23 cellular contexts compared by ENCODE assay signal in the genomic region with DNA sequence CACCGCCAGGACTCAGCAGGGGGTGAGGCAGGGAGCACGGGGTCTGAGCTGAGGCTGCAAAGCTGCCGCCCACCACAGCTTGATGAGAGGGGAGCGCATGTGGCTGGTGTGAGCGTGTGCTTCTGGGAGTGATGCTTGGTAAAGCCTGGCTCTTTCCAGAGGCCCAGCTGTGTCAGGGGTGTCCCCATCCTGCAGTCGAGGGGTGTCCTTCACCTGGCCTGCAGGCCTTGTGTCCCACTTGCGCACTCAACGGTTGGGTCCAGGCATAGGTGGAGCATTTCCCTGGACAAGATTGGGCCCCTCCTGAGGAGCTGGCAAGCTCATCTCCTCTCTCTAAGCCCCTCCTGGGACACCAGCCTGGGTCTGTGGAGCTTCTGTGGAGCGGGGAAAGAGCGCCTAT.
A peak's percentile ranks its signal among the peaks of the same experiment; 100 is the strongest.
DNase-seq lines count a peak whose midpoint lies in the region; ATAC-seq, FAIRE-seq and TF ChIP-seq lines count a peak whose summit lies in the region.
"Had no signal": no experiment of that assay in that cellular context is flagged by ENCODE, and none has a peak within 500 bp of the region (broad histone marks: within the 10 kb centered on the region; RNA-seq: fewer than 3 reads in every experiment).

No MANE protein-coding gene starts in this region.

- H2BK5ac ChIP-seq in H1 (ENCODE audit: low read depth, low read length) = no peak overlapping the region
- H2BK5ac ChIP-seq in neuronal stem cell (ENCODE audit: low read length) = no peak overlapping the region

- H4K20me1 ChIP-seq in H1 (replicated peaks in 1 of 2; ENCODE audit: control insufficient read depth in 1 of 2, insufficient read depth in 2 of 2, low read length in 2 of 2) = peaks cover 2 to 5% of the 10 kb centered on the region in 2 experiments

- H3K4ac ChIP-seq in H1 (replicated peaks; ENCODE audit: insufficient read length, low read depth, low read length) (no peak overlapping the region), neuronal stem cell (ENCODE audit: low read length) (no peak overlapping the region)

- no peak for ATAC-seq in Right ventricle myocardium inferior
- no peak for ATAC-seq in aorta (ENCODE audit: low FRiP score)
- ATAC-seq in foreskin keratinocyte = no peak
- ATAC-seq: CD8-positive, alpha-beta T cell had no signal

- no peak overlapping the region for H3K27ac Mint-ChIP-seq in activated T-helper 2 cell treated with anti-CD3 and anti-CD28 coated beads, Interferon-gamma antibody, Interleukin-2, Interleukin-4, amounts not matched to agents 10 μg/mL and 5 μg/mL and 100 μg/mL, durations not matched to agents 14 hours and 24 hours and 36 hours
- H3K27ac Mint-ChIP-seq: CD8-positive, alpha-beta T cell had no signal

- no peaks in the 10 kb centered on the region for H3K9me3 Mint-ChIP-seq in activated T-helper 2 cell treated with anti-CD3 and anti-CD28 coated beads, Interferon-gamma antibody, Interleukin-2, Interleukin-4, amounts not matched to agents 10 μg/mL and 5 μg/mL and 100 μg/mL, durations not matched to agents 14 hours and 24 hours and 36 hours
- H3K9me3 Mint-ChIP-seq: CD8-positive, alpha-beta T cell had no signal

- TF ChIP-seq EP300 in H1 (IDR thresholded peaks at IDR 0.05; ENCODE audit: borderline replicate concordance in 1 of 2, low read depth in 2 of 2, low read length in 2 of 2) = no peak

- H3K18ac ChIP-seq in H1 (ENCODE audit: extremely low read depth, low read length) (no peak overlapping the region), neuronal stem cell (ENCODE audit: low read length) (peak overlapping the region; percentile 29)

- 88% methylated on average over 10 of the region's 10 CpGs; no CpG with 5 or more reads in 1 of the 2 experiments for WGBS in H1 (ENCODE audit: extremely low coverage in 1 of 2, insufficient coverage in 1 of 2, insufficient read length in 1 of 2, insufficient replicate concordance in 2 of 2, low coverage in 1 of 2, low lambda C conversion rate in 2 of 2, missing lambda C conversion rate in 1 of 2), 2 experiments
- no CpG with 5 or more reads among the region's 10 CpGs for WGBS in neuronal stem cell (ENCODE audit: extremely low coverage in 2 of 2, insufficient read length in 2 of 2, insufficient replicate concordance in 1 of 2), 2 donors
- WGBS in aorta, 2 donors = 92% methylated on average over 10 of the region's 10 CpGs

- no peaks in the 10 kb centered on the region for H3K9me3 ChIP-seq in H1 (ENCODE audit: insufficient read depth in 2 of 2, low read depth in 1 of 2, low read length in 1 of 2)
- H3K9me3 ChIP-seq in neuronal stem cell (replicated peaks in 1 of 2; ENCODE audit: control insufficient read depth in 2 of 2, insufficient read depth in 1 of 2, low read depth in 1 of 2, low read length in 2 of 2) = no peaks in the 10 kb centered on the region
- H3K9me3 ChIP-seq in aorta (ENCODE audit: control insufficient read depth, low read length) = no peaks in the 10 kb centered on the region
- H3K9me3 ChIP-seq: MG63 had no signal

- H3K36me3 Mint-ChIP-seq in activated T-helper 2 cell treated with anti-CD3 and anti-CD28 coated beads, Interferon-gamma antibody, Interleukin-2, Interleukin-4, amounts not matched to agents 10 μg/mL and 5 μg/mL and 100 μg/mL, durations not matched to agents 14 hours and 24 hours and 36 hours (ENCODE audit: low read depth) = no peaks in the 10 kb centered on the region

- no peak overlapping the region for H2BK20ac ChIP-seq in H1 (ENCODE audit: low read length)

- H3K4me1 ChIP-seq in H1 (replicated peaks in 1 of 4; ENCODE audit: control insufficient read depth in 3 of 4, insufficient read depth in 4 of 4, low read length in 3 of 4) = no peaks in the 10 kb centered on the region; a peak in 1 of 7 replicates
- peaks cover 9 to 12% of the 10 kb centered on the region in 2 donors for H3K4me1 ChIP-seq in neuronal stem cell (ENCODE audit: control insufficient read depth in 2 of 2, insufficient read depth in 1 of 2, low read depth in 1 of 2, low read length in 2 of 2)
- no peaks in the 10 kb centered on the region for H3K4me1 ChIP-seq in aorta (ENCODE audit: control insufficient read depth in 1 of 2, insufficient read depth in 2 of 2, low read length in 2 of 2)
- peaks cover 13% of the 10 kb centered on the region for H3K4me1 ChIP-seq in foreskin keratinocyte

- TF ChIP-seq POLR2A in H1 (IDR thresholded peaks at IDR 0.05; ENCODE audit: control extremely low read depth in 1 of 2, low read depth in 2 of 2, low read length in 2 of 2) = no peak

- H3K27me3 ChIP-seq in H1 (replicated peaks in 1 of 4; ENCODE audit: control insufficient read depth in 3 of 4, extremely low read depth in 1 of 4, insufficient read depth in 3 of 4, low read length in 3 of 4) (no peaks in the 10 kb centered on the region), neuronal stem cell (ENCODE audit: control insufficient read depth in 3 of 3, insufficient read depth in 3 of 3, low read depth in 1 of 3, low read length in 3 of 3) (no peaks in the 10 kb centered on the region), aorta (ENCODE audit: control insufficient read depth in 1 of 2, insufficient read depth in 2 of 2, low read length in 1 of 2) (no peaks in the 10 kb centered on the region), foreskin keratinocyte (no peaks in the 10 kb centered on the region)
- H3K27me3 ChIP-seq: MG63 had no signal

- TF ChIP-seq RAD21 in H1 (IDR thresholded peaks at IDR 0.05 in 1 of 2, conservative IDR thresholded peaks at IDR 0.05 in 1 of 2; ENCODE audit: low read depth in 2 of 2, low read length in 2 of 2) = no peak

- no peak overlapping the region for H3K56ac ChIP-seq in H1 (replicated peaks; ENCODE audit: insufficient read length, low read depth, low read length)

- H3K79me1 ChIP-seq in H1 (ENCODE audit: low read depth, low read length) (peaks cover 3% of the 10 kb centered on the region), neuronal stem cell (ENCODE audit: low read depth, low read length) (peaks cover 2% of the 10 kb centered on the region)

- peak overlapping the region; percentile 3; the same call in 1 of the 2 replicates for H4K8ac ChIP-seq in H1 (ENCODE audit: extremely low read depth, insufficient read depth, low read length)
- no peak overlapping the region for H4K8ac ChIP-seq in neuronal stem cell (ENCODE audit: low read depth, low read length)

- H2AK5ac ChIP-seq in H1 (ENCODE audit: low read depth, low read length) = 0 out of 2 replicates have a peak overlapping the region, but pooled peaks have one; percentile 27
- no peak overlapping the region for H2AK5ac ChIP-seq in neuronal stem cell (ENCODE audit: low read depth, low read length)

- no peak overlapping the region for H3K4me3 ChIP-seq in H1 (ENCODE audit: extremely low read depth in 1 of 4, insufficient read depth in 2 of 4, low read depth in 3 of 4, low read length in 4 of 4)
- no peak overlapping the region for H3K4me3 ChIP-seq in neuronal stem cell (ENCODE audit: low read length in 2 of 2)
- no peak overlapping the region for H3K4me3 ChIP-seq in aorta (ENCODE audit: low read length in 2 of 2)
- H3K4me3 ChIP-seq: MG63 had no signal

- H4K5ac ChIP-seq in H1 (ENCODE audit: insufficient read length, low read depth, low read length) = no peak overlapping the region

- H4K91ac ChIP-seq in H1 (replicated peaks; ENCODE audit: insufficient read length, low read length) = no peak overlapping the region
- H4K91ac ChIP-seq in neuronal stem cell (ENCODE audit: low read depth, low read length, poor library complexity) = no peak overlapping the region

- no peak overlapping the region for H2BK15ac ChIP-seq in H1 (ENCODE audit: low read length)
- no peak overlapping the region for H2BK15ac ChIP-seq in neuronal stem cell (ENCODE audit: low read length)

- no peaks in the 10 kb centered on the region for H3K4me1 Mint-ChIP-seq in activated T-helper 2 cell treated with anti-CD3 and anti-CD28 coated beads, Interferon-gamma antibody, Interleukin-2, Interleukin-4, amounts not matched to agents 10 μg/mL and 5 μg/mL and 100 μg/mL, durations not matched to agents 14 hours and 24 hours and 36 hours (ENCODE audit: low read depth)

- POLR2A ChIA-PET in H1 (lab: Charles Lee; ENCODE audit: partially characterized antibody) = interaction anchor here (1.6 kb wide), 1 partner anchor 23 kb away, joined by 5 read pairs; no protein-coding TSS in a partner anchor

- DNase-seq in Right ventricle myocardium inferior (ENCODE audit: missing footprints) (peak; percentile 15), cardiac septum (ENCODE audit: low spot score) (no peak), H1 (ENCODE audit: low read depth in 1 of 2, low spot score in 2 of 2) (no peak), neuronal stem cell (ENCODE audit: low spot score) (no peak), aorta (peak; percentile 34 to 54), foreskin keratinocyte (no peak)
- no peak for DNase-seq in activated T-helper 2 cell treated with anti-CD3 and anti-CD28 coated beads, Interferon-gamma antibody, Interleukin-2, Interleukin-4, amounts not matched to agents 10 μg/mL and 5 μg/mL and 100 μg/mL, durations not matched to agents 14 hours and 24 hours and 36 hours (ENCODE audit: low spot score)
- DNase-seq: 8988T; AML-193; C1 segment of cervical spinal cord; CD8-positive, alpha-beta T cell; GOT3; Kasumi-1; MG63; NCI-H1048; NCI-H1417 treated with DMSO at 0.1 percent for 48 hours; NCI-H187; NCI-H446; NCI-H526; OCI-M1 had no signal

- FAIRE-seq in H1 (lab: Jason Lieb, UNC) = no peak
- FAIRE-seq: G401.6, GM18507, RCC 7860 had no signal

- H3K23ac ChIP-seq in H1 (ENCODE audit: insufficient read length) (no peak overlapping the region), neuronal stem cell (ENCODE audit: low read depth, low read length, poor library complexity) (no peak overlapping the region)

- H3K4me2 ChIP-seq in H1 (ENCODE audit: insufficient read depth in 1 of 2, low read depth in 2 of 2, low read length in 2 of 2) (no peak overlapping the region), neuronal stem cell (ENCODE audit: insufficient read depth, low read length, poor library complexity, severe bottlenecking) (no peak overlapping the region)

- H3K14ac ChIP-seq in H1 (ENCODE audit: insufficient read length) (no peak overlapping the region), neuronal stem cell (ENCODE audit: low read length) (no peak overlapping the region)

- no peak overlapping the region for H2AFZ ChIP-seq in H1 (ENCODE audit: low read length)
- no peak overlapping the region for H2AFZ ChIP-seq in neuronal stem cell (ENCODE audit: low read length)

- H3K27ac ChIP-seq in H1 (ENCODE audit: low read depth, low read length) (no peak overlapping the region), neuronal stem cell (replicated peaks; ENCODE audit: low read length) (no peak overlapping the region), aorta (ENCODE audit: low read depth in 1 of 2, low read length in 2 of 2) (no peak overlapping the region), foreskin keratinocyte (no peak overlapping the region)

- H3K23me2 ChIP-seq in H1 (ENCODE audit: low read depth, low read length) = no peaks in the 10 kb centered on the region

- TF ChIP-seq CTCF in H1 (IDR thresholded peaks at IDR 0.05; ENCODE audit: control extremely low read depth in 1 of 3, insufficient read depth in 1 of 3, low read depth in 1 of 3, low read length in 3 of 3) (no peak), foreskin keratinocyte (conservative IDR thresholded peaks at IDR 0.05) (no peak)

- intact Hi-C loops in Right ventricle myocardium inferior (cut with DNase I) (no loop called here), cardiac septum (cut with DNase I) (no loop called here), aorta (cut with DNase I) (no loop called here)
- intact Hi-C loops in activated T-helper 2 cell treated with anti-CD3 and anti-CD28 coated beads, Interferon-gamma antibody, Interleukin-2, Interleukin-4, amounts not matched to agents 10 μg/mL and 5 μg/mL and 100 μg/mL, durations not matched to agents 14 hours and 24 hours and 36 hours (cut with micrococcal nuclease) = no loop called here

- H3K9ac ChIP-seq in H1 (replicated peaks in 1 of 4; ENCODE audit: extremely low read depth in 1 of 4, low read depth in 3 of 4, low read length in 3 of 4) (no peak overlapping the region), neuronal stem cell (ENCODE audit: low read depth, low read length, poor library complexity) (no peak overlapping the region)

- H3K36me3 ChIP-seq in H1 (ENCODE audit: control insufficient read depth in 2 of 4, insufficient read depth in 4 of 4, low read length in 3 of 4) (no peaks in the 10 kb centered on the region), neuronal stem cell (replicated peaks in 1 of 2; ENCODE audit: control insufficient read depth in 2 of 2, insufficient read depth in 2 of 2, low read length in 2 of 2) (peaks cover 0 to 2% of the 10 kb centered on the region in 2 donors), aorta (ENCODE audit: control insufficient read depth in 1 of 2, insufficient read depth in 2 of 2, low read length in 1 of 2) (no peaks in the 10 kb centered on the region)
- H3K36me3 ChIP-seq: MG63 had no signal

- no peaks in the 10 kb centered on the region for H3K27me3 Mint-ChIP-seq in activated T-helper 2 cell treated with anti-CD3 and anti-CD28 coated beads, Interferon-gamma antibody, Interleukin-2, Interleukin-4, amounts not matched to agents 10 μg/mL and 5 μg/mL and 100 μg/mL, durations not matched to agents 14 hours and 24 hours and 36 hours (ENCODE audit: low read depth)

- H2BK120ac ChIP-seq in H1 (replicated peaks; ENCODE audit: low read depth, low read length) (no peak overlapping the region), neuronal stem cell (ENCODE audit: low read depth, low read length) (no peak overlapping the region)

- CTCF ChIA-PET in H1 (lab: Charles Lee; ENCODE audit: partially characterized antibody) = interaction anchor here (1.0 to 1.6 kb wide), 5 partner anchors 9 to 860 kb away, joined by 3 to 6 read pairs (median 3); no protein-coding TSS in a partner anchor

- H2BK12ac ChIP-seq in H1 (ENCODE audit: low read depth, low read length) (no peak overlapping the region), neuronal stem cell (ENCODE audit: low read length) (no peak overlapping the region)

- H3K79me2 ChIP-seq in H1 (ENCODE audit: control insufficient read depth in 1 of 2, insufficient read depth in 2 of 2, low read length in 2 of 2) = no peaks in the 10 kb centered on the region

- H3K4me3 Mint-ChIP-seq in activated T-helper 2 cell treated with anti-CD3 and anti-CD28 coated beads, Interferon-gamma antibody, Interleukin-2, Interleukin-4, amounts not matched to agents 10 μg/mL and 5 μg/mL and 100 μg/mL, durations not matched to agents 14 hours and 24 hours and 36 hours (ENCODE audit: low read depth) = no peak overlapping the region
- H3K4me3 Mint-ChIP-seq: CD8-positive, alpha-beta T cell had no signal

Comparison
In these comparisons a context has a peak if more than half of its experiments do, and no peak if none do; other contexts are left out.
1. DNase-seq: peak in Right ventricle myocardium inferior (single experiment) and aorta (2 of 2); none in cardiac septum (single experiment), H1 (0 of 2), neuronal stem cell (single experiment), activated T-helper 2 cell treated with anti-CD3 and anti-CD28 coated beads, Interferon-gamma antibody, Interleukin-2, Interleukin-4, amounts not matched to agents 10 μg/mL and 5 μg/mL and 100 μg/mL, durations not matched to agents 14 hours and 24 hours and 36 hours (single experiment) and foreskin keratinocyte (0 of 2).